ENCODE assay signal across 18 cellular contexts in genomic region chr9:126166866-126167265, GRCh38.
A peak's percentile ranks its signal among the peaks of the same experiment; 100 is the strongest.
DNase-seq lines count a peak whose midpoint lies in the region; ATAC-seq, FAIRE-seq and TF ChIP-seq lines count a peak whose summit lies in the region.
"Had no signal": no experiment of that assay in that cellular context is flagged by ENCODE, and none has a peak within 500 bp of the region (broad histone marks: within the 10 kb centered on the region; RNA-seq: fewer than 3 reads in every experiment).

No MANE protein-coding gene starts in this region.

- POLR2A ChIA-PET in activated CD4-positive, alpha-beta memory T cell treated with anti-CD3 and anti-CD28 coated beads, Interleukin-2, amount 10 ng/mL, durations not matched to agents 7 days and 5 days (lab: Charles Lee) = no interaction called here
- POLR2A ChIA-PET in activated CD4-positive, alpha-beta memory T cell treated with anti-CD3 and anti-CD28 coated beads for 36 hours (lab: Charles Lee) = no interaction called here

- H3K9me3 Mint-ChIP-seq in activated CD4-positive, alpha-beta memory T cell treated with anti-CD3 and anti-CD28 coated beads, Interleukin-2, amount 10 ng/mL, durations not matched to agents 7 days and 5 days = no peaks in the 10 kb centered on the region
- H3K9me3 Mint-ChIP-seq in activated CD4-positive, alpha-beta memory T cell treated with anti-CD3 and anti-CD28 coated beads for 36 hours = no peaks in the 10 kb centered on the region
- H3K9me3 Mint-ChIP-seq: GM23338, H9 had no signal

- H3K36me3 ChIP-seq in lower lobe of right lung (no peaks in the 10 kb centered on the region), spleen (no peaks in the 10 kb centered on the region)

- H3K4me1 Mint-ChIP-seq in activated CD4-positive, alpha-beta memory T cell treated with anti-CD3 and anti-CD28 coated beads, Interleukin-2, amount 10 ng/mL, durations not matched to agents 7 days and 5 days = no peaks in the 10 kb centered on the region
- no peaks in the 10 kb centered on the region for H3K4me1 Mint-ChIP-seq in activated CD4-positive, alpha-beta memory T cell treated with anti-CD3 and anti-CD28 coated beads for 36 hours (ENCODE audit: low read depth)
- H3K4me1 Mint-ChIP-seq: GM23338 had no signal

- intact Hi-C loops in activated CD4-positive, alpha-beta memory T cell treated with anti-CD3 and anti-CD28 coated beads for 36 hours (cut with micrococcal nuclease) = no loop called here
- intact Hi-C loops in lower lobe of right lung (cut with DNase I) (no loop called here), spleen (cut with DNase I; ENCODE audit: low total_unique reads) (no loop called here)

- no peak for ATAC-seq in lower lobe of right lung
- ATAC-seq in stimulated activated naive CD8-positive, alpha-beta T cell treated with anti-CD3 and anti-CD28 coated beads, Interleukin-15, Interleukin-2, amounts not matched to agents 100 U/mL and 50 U/mL, for 24 hours = no peak
- ATAC-seq: GM23338 had no signal

- DNase-seq in activated CD4-positive, alpha-beta memory T cell treated with anti-CD3 and anti-CD28 coated beads, Interleukin-2, amount 10 ng/mL, durations not matched to agents 7 days and 5 days = peak; percentile 1
- no peak for DNase-seq in activated CD4-positive, alpha-beta memory T cell treated with anti-CD3 and anti-CD28 coated beads for 36 hours
- DNase-seq in lower lobe of right lung (peak; percentile 4), spleen (peak; percentile 30), NCI-H2171 (lab: John Stamatoyannopoulos, UW) (no peak), D721Med (ENCODE audit: insufficient read length, low spot score) (no peak)
- DNase-seq in stimulated activated naive CD8-positive, alpha-beta T cell treated with anti-CD3 and anti-CD28 coated beads, Interleukin-15, Interleukin-2, amounts not matched to agents 100 U/mL and 50 U/mL, for 24 hours = no peak
- DNase-seq: DMS53, H9, NCI-H1048, NCI-H1417, NCI-H1694, NCI-H2029 treated with DMSO at 0.1 percent for 48 hours, NCI-H2227 treated with DMSO at 0.1 percent for 48 hours, NCI-H510A treated with DMSO at 0.1 percent for 48 hours, NCI-H748 treated with DMSO at 0.1 percent for 48 hours had no signal

- CTCF ChIA-PET in activated CD4-positive, alpha-beta memory T cell treated with anti-CD3 and anti-CD28 coated beads, Interleukin-2, amount 10 ng/mL, durations not matched to agents 7 days and 5 days (lab: Charles Lee) = no interaction called here
- CTCF ChIA-PET in activated CD4-positive, alpha-beta memory T cell treated with anti-CD3 and anti-CD28 coated beads for 36 hours (lab: Charles Lee) = no interaction called here

- H3K27me3 Mint-ChIP-seq in activated CD4-positive, alpha-beta memory T cell treated with anti-CD3 and anti-CD28 coated beads, Interleukin-2, amount 10 ng/mL, durations not matched to agents 7 days and 5 days = peaks cover 7% of the 10 kb centered on the region
- peaks cover 16% of the 10 kb centered on the region for H3K27me3 Mint-ChIP-seq in activated CD4-positive, alpha-beta memory T cell treated with anti-CD3 and anti-CD28 coated beads for 36 hours

- H3K27ac Mint-ChIP-seq in activated CD4-positive, alpha-beta memory T cell treated with anti-CD3 and anti-CD28 coated beads, Interleukin-2, amount 10 ng/mL, durations not matched to agents 7 days and 5 days = no peak overlapping the region
- H3K27ac Mint-ChIP-seq in activated CD4-positive, alpha-beta memory T cell treated with anti-CD3 and anti-CD28 coated beads for 36 hours = no peak overlapping the region
- H3K27ac Mint-ChIP-seq: GM23338 had no signal

- TF ChIP-seq CTCF in lower lobe of right lung (IDR thresholded peaks at IDR 0.05) (no peak), spleen (IDR thresholded peaks at IDR 0.05 in 8 of 11, conservative IDR thresholded peaks at IDR 0.05 in 3 of 11) (no peak), D721Med (IDR thresholded peaks at IDR 0.05; ENCODE audit: insufficient read depth, missing control alignments) (no peak)

- TF ChIP-seq POLR2A in spleen (IDR thresholded peaks at IDR 0.05) = no peak

- H3K27me3 ChIP-seq in lower lobe of right lung (ENCODE audit: low read depth) = peaks cover 5% of the 10 kb centered on the region
- H3K27me3 ChIP-seq in spleen (replicated peaks in 1 of 7) = peaks cover 0 to 58% (median 0%) of the 10 kb centered on the region in 7 donors

- H3K4me3 ChIP-seq in lower lobe of right lung = no peak overlapping the region
- H3K4me3 ChIP-seq in spleen = no peak overlapping the region
- H3K4me3 ChIP-seq: GM23338 had no signal

- WGBS in spleen, 5 donors = 83 to 91% (median 88%) methylated on average over 6 of the region's 6 CpGs

- no peaks in the 10 kb centered on the region for H3K9me3 ChIP-seq in lower lobe of right lung
- H3K9me3 ChIP-seq in spleen = no peaks in the 10 kb centered on the region

- H3K36me3 Mint-ChIP-seq in activated CD4-positive, alpha-beta memory T cell treated with anti-CD3 and anti-CD28 coated beads, Interleukin-2, amount 10 ng/mL, durations not matched to agents 7 days and 5 days (ENCODE audit: low read depth) = no peaks in the 10 kb centered on the region
- no peaks in the 10 kb centered on the region for H3K36me3 Mint-ChIP-seq in activated CD4-positive, alpha-beta memory T cell treated with anti-CD3 and anti-CD28 coated beads for 36 hours

- H3K4me1 ChIP-seq in lower lobe of right lung (no peaks in the 10 kb centered on the region), spleen (no peaks in the 10 kb centered on the region)

- no peak overlapping the region for H3K27ac ChIP-seq in lower lobe of right lung
- H3K27ac ChIP-seq in spleen = no peak overlapping the region
- H3K27ac ChIP-seq: 22Rv1 had no signal

- FAIRE-seq in D721Med (lab: Jason Lieb, UNC) = no peak

- H3K4me3 Mint-ChIP-seq in activated CD4-positive, alpha-beta memory T cell treated with anti-CD3 and anti-CD28 coated beads, Interleukin-2, amount 10 ng/mL, durations not matched to agents 7 days and 5 days = no peak overlapping the region
- H3K4me3 Mint-ChIP-seq in activated CD4-positive, alpha-beta memory T cell treated with anti-CD3 and anti-CD28 coated beads for 36 hours = no peak overlapping the region
- H3K4me3 Mint-ChIP-seq: GM23338, H9 had no signal

Comparison
In these comparisons a context has a peak if more than half of its experiments do, and no peak if none do; other contexts are left out.
1. DNase-seq: peak in activated CD4-positive, alpha-beta memory T cell treated with anti-CD3 and anti-CD28 coated beads, Interleukin-2, amount 10 ng/mL, durations not matched to agents 7 days and 5 days (single experiment), lower lobe of right lung (single experiment) and spleen (single experiment); none in activated CD4-positive, alpha-beta memory T cell treated with anti-CD3 and anti-CD28 coated beads for 36 hours (single experiment), NCI-H2171 (single experiment), D721Med (single experiment) and stimulated activated naive CD8-positive, alpha-beta T cell treated with anti-CD3 and anti-CD28 coated beads, Interleukin-15, Interleukin-2, amounts not matched to agents 100 U/mL and 50 U/mL, for 24 hours (single experiment).